Comparison of ENCODE assay signal across 15 cellular contexts in genomic region chr2:10031886-10032745, GRCh38. TPM values are rescaled to one million over a fixed set of nuclear protein-coding genes. Genes with fewer than 3 reads are reported as not detected.
"Had no signal": no experiment of that assay in that cellular context is flagged by ENCODE, and none has a peak within 500 bp of the region (broad histone marks: within the 10 kb centered on the region; RNA-seq: fewer than 3 reads in every experiment).

No MANE protein-coding gene starts in this region.

- H3K4me3 Mint-ChIP-seq: activated naive CD4-positive, alpha-beta T cell treated with anti-CD3 and anti-CD28 coated beads for 36 hours; activated naive CD8-positive, alpha-beta T cell treated with anti-CD3 and anti-CD28 coated beads, Interleukin-2, amount 50 U/mL, for 24 hours; nephron progenitor cell had no signal

- H3K27me3 Mint-ChIP-seq: activated naive CD8-positive, alpha-beta T cell treated with anti-CD3 and anti-CD28 coated beads, Interleukin-2, amount 50 U/mL, for 24 hours had no signal

- H3K9me3 ChIP-seq: left lung, psoas muscle, sigmoid colon, thyroid gland had no signal

- H3K36me3 ChIP-seq: left lung, sigmoid colon, thyroid gland had no signal

- H3K4me3 ChIP-seq: left lung, psoas muscle, sigmoid colon, thyroid gland had no signal

- H3K27ac ChIP-seq: left lung, psoas muscle, sigmoid colon, thyroid gland had no signal

- ATAC-seq: activated CD4-positive, CD25-positive, alpha-beta regulatory T cell treated with anti-CD3 and anti-CD28 coated beads, Interleukin-2, amount 50 U/mL, for 24 hours; activated naive CD8-positive, alpha-beta T cell treated with anti-CD3 and anti-CD28 coated beads, Interleukin-2, amount 50 U/mL, for 24 hours; esophagus mucosa; left lung; psoas muscle had no signal

- H3K9me3 Mint-ChIP-seq: activated naive CD4-positive, alpha-beta T cell treated with anti-CD3 and anti-CD28 coated beads for 36 hours; activated naive CD8-positive, alpha-beta T cell treated with anti-CD3 and anti-CD28 coated beads, Interleukin-2, amount 50 U/mL, for 24 hours; activated T-helper 2 cell treated with anti-CD3 and anti-CD28 coated beads, Interferon-gamma antibody, Interleukin-2, Interleukin-4, amounts not matched to agents 10 μg/mL and 5 μg/mL and 100 μg/mL, durations not matched to agents 14 hours and 24 hours and 36 hours; nephron progenitor cell had no signal

- H3K27me3 ChIP-seq: left lung, sigmoid colon, thyroid gland had no signal

- DNase-seq: activated CD4-positive, alpha-beta T cell treated with anti-CD3 and anti-CD28 coated beads, Interleukin-2, amount 50 U/mL, for 1 hour; activated naive CD4-positive, alpha-beta T cell treated with anti-CD3 and anti-CD28 coated beads for 36 hours; activated naive CD8-positive, alpha-beta T cell treated with anti-CD3 and anti-CD28 coated beads, Interleukin-2, amount 50 U/mL, for 24 hours; activated T-cell treated with anti-CD3 and anti-CD28 coated beads for 4 hours; islet precursor cell; nephron progenitor cell; sigmoid colon; stimulated activated CD4-positive, alpha-beta T cell treated with anti-CD3 and anti-CD28 coated beads, Interleukin-1b, Interleukin-23, amount 100 ng/mL, for 48 hours; SW 1271; thyroid gland had no signal

- H3K27ac Mint-ChIP-seq: activated naive CD4-positive, alpha-beta T cell treated with anti-CD3 and anti-CD28 coated beads for 36 hours; activated naive CD8-positive, alpha-beta T cell treated with anti-CD3 and anti-CD28 coated beads, Interleukin-2, amount 50 U/mL, for 24 hours; activated T-helper 2 cell treated with anti-CD3 and anti-CD28 coated beads, Interferon-gamma antibody, Interleukin-2, Interleukin-4, amounts not matched to agents 10 μg/mL and 5 μg/mL and 100 μg/mL, durations not matched to agents 14 hours and 24 hours and 36 hours; nephron progenitor cell had no signal

RNA-seq across cellular contexts. Expression of gene CYS1, which starts 48.1 kb away (rescaled TPM):
- total RNA-seq: activated naive CD4-positive, alpha-beta T cell treated with anti-CD3 and anti-CD28 coated beads for 36 hours had no signal
